Comparison of ENCODE assay signal across 34 cellular contexts in the genomic region with DNA sequence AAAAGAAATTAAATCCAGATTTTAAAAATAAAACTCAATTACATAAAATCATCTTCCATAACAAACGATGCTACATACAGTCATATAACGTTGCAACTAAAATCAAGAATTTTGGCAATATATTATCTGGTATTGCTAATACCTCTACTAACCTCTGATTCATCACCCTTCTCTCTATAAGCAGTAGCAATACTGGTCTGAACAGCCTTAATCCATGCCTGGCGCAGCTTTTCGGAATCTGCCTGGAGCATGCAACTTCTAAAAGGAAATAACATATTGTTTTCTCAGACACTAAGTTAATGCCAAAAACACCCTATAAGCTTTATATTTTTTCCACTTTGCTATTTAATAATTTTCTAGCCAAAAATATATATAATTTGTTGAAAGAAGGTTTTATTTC.
"Had no signal": no experiment of that assay in that cellular context is flagged by ENCODE, and none has a peak within 500 bp of the region (broad histone marks: within the 10 kb centered on the region; RNA-seq: fewer than 3 reads in every experiment).

No MANE protein-coding gene starts in this region.

- DNase-seq: Karpas-422, Kasumi-1, MM.1S, MV-4-11, NCI-H1048, NCI-H1092, NCI-H1092 treated with DMSO at 0.1 percent for 48 hours, NCI-H1105, NCI-H1105 treated with DMSO at 0.1 percent for 48 hours, NCI-H1417, NCI-H1417 treated with DMSO at 0.1 percent for 48 hours, NCI-H1436, NCI-H1436 treated with DMSO at 0.1 percent for 48 hours, NCI-H146, NCI-H1694, NCI-H1694 treated with DMSO at 0.1 percent for 48 hours, NCI-H187, NCI-H187 treated with DMSO at 0.1 percent for 48 hours, NCI-H1930, NCI-H2029, NCI-H2029 treated with DMSO at 0.1 percent for 48 hours, NCI-H2081, NCI-H2081 treated with DMSO at 0.1 percent for 48 hours, NCI-H2107, NCI-H2171, NCI-H2171 treated with DMSO at 0.1 percent for 48 hours, NCI-H2227 treated with DMSO at 0.1 percent for 48 hours, NCI-H226, NCI-H345, NCI-H446, NCI-H446 treated with DMSO at 0.1 percent for 48 hours, NCI-H510A, NCI-H510A treated with DMSO at 0.1 percent for 48 hours, NCI-H524 had no signal
